In genomic region chr21:45975017-45975595, GRCh38 we compare ENCODE assay signal across 10 cellular contexts.
DNase-seq lines count a peak whose midpoint lies in the region; ATAC-seq lines count a peak whose summit lies in the region.
"Had no signal": no experiment of that assay in that cellular context is flagged by ENCODE, and none has a peak within 500 bp of the region (broad histone marks: within the 10 kb centered on the region; RNA-seq: fewer than 3 reads in every experiment).

No MANE protein-coding gene starts in this region.

- H3K27ac Mint-ChIP-seq in activated naive CD8-positive, alpha-beta T cell treated with anti-CD3 and anti-CD28 coated beads, Interleukin-2, amount 50 U/mL, for 24 hours = peak overlapping the region; percentile 31
- H3K27ac Mint-ChIP-seq: activated CD4-positive, alpha-beta T cell treated with anti-CD3 and anti-CD28 coated beads, Interleukin-2, amount 10 ng/mL, durations not matched to agents 7 days and 5 days had no signal

- ATAC-seq in activated naive CD8-positive, alpha-beta T cell treated with anti-CD3 and anti-CD28 coated beads, Interleukin-2, amount 50 U/mL, for 24 hours = no peak
- ATAC-seq in HG02798 (IDR thresholded peaks at IDR 0.05; ENCODE audit: poor library complexity, unreplicated experiment) = no peak

- peaks cover under 1% of the 10 kb centered on the region for H3K27me3 ChIP-seq in iPS-15b (ENCODE audit: control insufficient read depth, insufficient read depth, low read length)

- H3K4me1 Mint-ChIP-seq in activated naive CD8-positive, alpha-beta T cell treated with anti-CD3 and anti-CD28 coated beads, Interleukin-2, amount 50 U/mL, for 24 hours = peaks cover 40% of the 10 kb centered on the region

- peaks cover 7% of the 10 kb centered on the region for H3K4me1 ChIP-seq in iPS-15b (ENCODE audit: control insufficient read depth, insufficient read depth, low read length)

- H3K27me3 Mint-ChIP-seq in activated naive CD8-positive, alpha-beta T cell treated with anti-CD3 and anti-CD28 coated beads, Interleukin-2, amount 50 U/mL, for 24 hours = peaks cover 15% of the 10 kb centered on the region

- peak; percentile 58 for DNase-seq in ELR (ENCODE audit: low read depth)
- DNase-seq in activated naive CD8-positive, alpha-beta T cell treated with anti-CD3 and anti-CD28 coated beads, Interleukin-2, amount 50 U/mL, for 24 hours = no peak
- no peak for DNase-seq in skeletal muscle cell (ENCODE audit: low read depth)
- no peak for DNase-seq in hypothalamus (lab: John Stamatoyannopoulos, UW)
- no peak for DNase-seq in pons (ENCODE audit: low spot score)
- DNase-seq in NCI-H2081 treated with DMSO at 0.1 percent for 48 hours (lab: John Stamatoyannopoulos, UW) = no peak
- DNase-seq: activated CD4-positive, alpha-beta T cell treated with anti-CD3 and anti-CD28 coated beads, Interleukin-2, amount 10 ng/mL, durations not matched to agents 7 days and 5 days; KG1 had no signal

- peak overlapping the region; percentile 76 for H3K9ac ChIP-seq in iPS-15b (ENCODE audit: low read depth, low read length)

- no peaks in the 10 kb centered on the region for H3K9me3 ChIP-seq in iPS-15b (ENCODE audit: control insufficient read depth, insufficient read depth, low read length)

- H3K9me3 Mint-ChIP-seq in activated naive CD8-positive, alpha-beta T cell treated with anti-CD3 and anti-CD28 coated beads, Interleukin-2, amount 50 U/mL, for 24 hours = no peaks in the 10 kb centered on the region
- H3K9me3 Mint-ChIP-seq: activated CD4-positive, alpha-beta T cell treated with anti-CD3 and anti-CD28 coated beads, Interleukin-2, amount 10 ng/mL, durations not matched to agents 7 days and 5 days had no signal

- no peaks in the 10 kb centered on the region for H3K36me3 Mint-ChIP-seq in activated naive CD8-positive, alpha-beta T cell treated with anti-CD3 and anti-CD28 coated beads, Interleukin-2, amount 50 U/mL, for 24 hours (ENCODE audit: low read depth)

- no peak overlapping the region for H3K4me3 Mint-ChIP-seq in activated naive CD8-positive, alpha-beta T cell treated with anti-CD3 and anti-CD28 coated beads, Interleukin-2, amount 50 U/mL, for 24 hours
- H3K4me3 Mint-ChIP-seq: activated CD4-positive, alpha-beta T cell treated with anti-CD3 and anti-CD28 coated beads, Interleukin-2, amount 10 ng/mL, durations not matched to agents 7 days and 5 days had no signal

- H3K36me3 ChIP-seq in iPS-15b (ENCODE audit: control insufficient read depth, insufficient read depth, low read length) = no peaks in the 10 kb centered on the region

- peak overlapping the region; percentile 66 for H3K4me3 ChIP-seq in iPS-15b (ENCODE audit: low read depth, low read length)
- peak overlapping the region; percentile 15 for H3K4me3 ChIP-seq in skeletal muscle cell (ENCODE audit: low read depth, low read length)
